15 cellular contexts compared by ENCODE assay signal in the genomic region with DNA sequence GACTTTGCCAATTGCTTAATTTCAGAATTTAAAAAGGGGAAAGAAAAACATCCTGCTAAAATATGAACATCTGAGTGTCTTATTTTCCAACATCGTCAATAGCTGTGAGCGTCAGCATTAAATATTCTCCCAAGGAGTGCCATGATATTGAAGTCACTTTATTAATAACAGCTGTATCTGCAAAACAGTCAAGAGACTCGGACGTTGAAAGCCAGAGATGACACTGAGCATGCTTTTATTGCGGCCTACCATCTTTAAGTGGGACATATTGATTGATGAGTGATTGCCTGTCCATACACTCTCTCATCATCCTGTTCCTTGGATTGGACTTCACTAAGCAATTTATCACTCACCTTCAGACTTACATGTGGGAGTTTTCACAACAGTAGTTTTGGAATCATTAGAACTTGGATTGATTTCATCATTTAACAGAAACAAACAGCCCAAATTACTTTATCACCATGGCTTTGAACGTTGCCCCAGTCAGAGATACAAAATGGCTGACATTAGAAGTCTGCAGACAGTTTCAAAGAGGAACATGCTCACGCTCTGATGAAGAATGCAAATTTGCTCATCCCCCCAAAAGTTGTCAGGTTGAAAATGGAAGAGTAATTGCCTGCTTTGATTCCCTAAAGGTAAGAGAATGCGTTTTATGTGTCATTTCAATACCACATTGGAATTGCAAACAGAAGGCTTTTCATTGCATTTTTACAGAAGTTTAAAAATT. TPM values are rescaled to one million over a fixed set of nuclear protein-coding genes. Genes with fewer than 3 reads are reported as not detected.
DNase-seq lines count a peak whose midpoint lies in the region; ATAC-seq and TF ChIP-seq lines count a peak whose summit lies in the region.
"Had no signal": no experiment of that assay in that cellular context is flagged by ENCODE, and none has a peak within 500 bp of the region (broad histone marks: within the 10 kb centered on the region; RNA-seq: fewer than 3 reads in every experiment).

No MANE protein-coding gene starts in this region.

- TF ChIP-seq POLR2A in vagina (IDR thresholded peaks at IDR 0.05), result no peak

- H3K36me3 ChIP-seq in OCI-LY3 (replicated peaks; ENCODE audit: low read depth, low read length), result peaks cover 12% of the 10 kb centered on the region
- no peaks in the 10 kb centered on the region for H3K36me3 ChIP-seq in mammary epithelial cell (ENCODE audit: insufficient read depth, low read length)
- H3K36me3 ChIP-seq in vagina, result peaks cover 0 to 11% of the 10 kb centered on the region in 2 donors
- peaks cover 18% of the 10 kb centered on the region for H3K36me3 ChIP-seq in SJCRH30

- H3K4me1 ChIP-seq in OCI-LY3 (ENCODE audit: low read length), result peaks cover 45% of the 10 kb centered on the region
- peaks cover 81% of the 10 kb centered on the region for H3K4me1 ChIP-seq in mammary epithelial cell (ENCODE audit: insufficient read depth, low read length)
- peaks cover 92% of the 10 kb centered on the region for H3K4me1 ChIP-seq in vagina
- H3K4me1 ChIP-seq in SJCRH30, result peaks cover 13% of the 10 kb centered on the region

- no peaks in the 10 kb centered on the region for H3K79me2 ChIP-seq in OCI-LY3 (ENCODE audit: low read length)
- H3K79me2 ChIP-seq in mammary epithelial cell (ENCODE audit: insufficient read depth, low read length), result peaks cover 41% of the 10 kb centered on the region

- no peak for DNase-seq in mammary epithelial cell
- no peak for DNase-seq in mesothelial cell of epicardium (ENCODE audit: low spot score in 2 of 2, unreplicated experiment in 2 of 2)
- no peak for DNase-seq in vagina (ENCODE audit: extremely low spot score in 2 of 2)
- no peak for DNase-seq in activated CD8-positive, alpha-beta memory T cell treated with anti-CD3 and anti-CD28 coated beads, Interleukin-2, amount 50 U/mL, for 48 hours
- no peak for DNase-seq in SJCRH30
- no peak for DNase-seq in left colon
- DNase-seq: activated T-cell treated with anti-CD3 and anti-CD28 coated beads, Interleukin-2, amount 50 U/mL, for 24 hours; CD8-positive, alpha-beta T cell; GDM1; NCI-H1105; retina; stimulated activated naive CD4-positive, alpha-beta T cell treated with Interleukin-2 at 50 U/mL for 16 hours; T-helper 1 cell had no signal

- H3K27me3 Mint-ChIP-seq in mesothelial cell of epicardium (ENCODE audit: low read depth), result no peaks in the 10 kb centered on the region
- H3K27me3 Mint-ChIP-seq: activated T-cell treated with anti-CD3 and anti-CD28 coated beads, Interleukin-2, amount 50 U/mL, for 24 hours; dendritic cell treated with granulocyte-macrophage colony-stimulating factor and Interleukin-4, amounts not matched to agents 40 ng/mL and 50 ng/mL, for 4 days had no signal

- H4K20me1 ChIP-seq in OCI-LY3 (ENCODE audit: insufficient read depth, low read length) (no peaks in the 10 kb centered on the region), mammary epithelial cell (ENCODE audit: insufficient read depth, low read length) (no peaks in the 10 kb centered on the region)

- WGBS in mammary epithelial cell (ENCODE audit: low coverage, missing lambda C conversion rate), result 81% methylated on average over 8 of the region's 8 CpGs

- no peaks in the 10 kb centered on the region for H3K9me3 Mint-ChIP-seq in mesothelial cell of epicardium
- H3K9me3 Mint-ChIP-seq: CD8-positive, alpha-beta T cell; dendritic cell treated with granulocyte-macrophage colony-stimulating factor and Interleukin-4, amounts not matched to agents 40 ng/mL and 50 ng/mL, for 4 days had no signal

- H3K4me3 Mint-ChIP-seq in mesothelial cell of epicardium, result no peak overlapping the region
- H3K4me3 Mint-ChIP-seq: activated T-cell treated with anti-CD3 and anti-CD28 coated beads, Interleukin-2, amount 50 U/mL, for 24 hours; CD8-positive, alpha-beta T cell; dendritic cell treated with granulocyte-macrophage colony-stimulating factor and Interleukin-4, amounts not matched to agents 40 ng/mL and 50 ng/mL, for 4 days had no signal

- peaks cover 70% of the 10 kb centered on the region for H3K4me1 Mint-ChIP-seq in mesothelial cell of epicardium

- peak overlapping the region; percentile 85 for H3K27ac Mint-ChIP-seq in mesothelial cell of epicardium
- H3K27ac Mint-ChIP-seq: CD8-positive, alpha-beta T cell; dendritic cell treated with granulocyte-macrophage colony-stimulating factor and Interleukin-4, amounts not matched to agents 40 ng/mL and 50 ng/mL, for 4 days had no signal

- dilution Hi-C loops in mammary epithelial cell (cut with HindIII; ENCODE audit: low sequenced_read_pairs), result no loop called here

- ATAC-seq in left colon, result no peak
- ATAC-seq: CD8-positive, alpha-beta T cell had no signal

- TSS peak; percentile 29 for BruUV-seq in mammary epithelial cell (replicated peaks; lab: Mats Ljungman, UMichigan)

- CTCF ChIA-PET in mammary epithelial cell (lab: Charles Lee; ENCODE audit: low non-redundant PET), result no interaction called here

- H3K9ac ChIP-seq in OCI-LY3 (ENCODE audit: low read length) (no peak overlapping the region), mammary epithelial cell (ENCODE audit: insufficient read depth, low read length) (no peak overlapping the region)

- peak overlapping the region; percentile 73 for H3K4me2 ChIP-seq in OCI-LY3 (ENCODE audit: low read length)
- no peak overlapping the region for H3K4me2 ChIP-seq in mammary epithelial cell (ENCODE audit: insufficient read depth, low read depth, low read length)

- H3K27me3 ChIP-seq in OCI-LY3 (ENCODE audit: low read depth, low read length) (no peaks in the 10 kb centered on the region), mammary epithelial cell (ENCODE audit: insufficient read depth, low read length) (no peaks in the 10 kb centered on the region), vagina (no peaks in the 10 kb centered on the region), SJCRH30 (no peaks in the 10 kb centered on the region)

- TF ChIP-seq CTCF in OCI-LY3 (IDR thresholded peaks at IDR 0.05; ENCODE audit: low read depth, low read length) (no peak), mammary epithelial cell (conservative IDR thresholded peaks at IDR 0.05 in 1 of 2, IDR thresholded peaks at IDR 0.05 in 1 of 2; ENCODE audit: extremely low read depth in 1 of 2, insufficient read depth in 1 of 2, low read depth in 1 of 2, low read length in 2 of 2) (no peak), mesothelial cell of epicardium (IDR thresholded peaks at IDR 0.05; ENCODE audit: unreplicated experiment) (no peak), vagina (IDR thresholded peaks at IDR 0.05) (no peak)

- in situ Hi-C loops in mammary epithelial cell (cut with MboI; ENCODE audit: low sequenced_read_pairs in 2 of 2), result loop anchor here in 1 of 2 donors (25.0 kb wide), 1 partner anchor 1211 kb away; no protein-coding TSS in a partner anchor

- H3K27ac ChIP-seq in OCI-LY3 (ENCODE audit: low read length), result peak overlapping the region; percentile 83
- H3K27ac ChIP-seq in mammary epithelial cell (ENCODE audit: insufficient read depth, low read depth, low read length), result peak overlapping the region; percentile 97
- H3K27ac ChIP-seq in vagina, result peak overlapping the region; percentile 7
- H3K27ac ChIP-seq in SJCRH30, result no peak overlapping the region

- intact Hi-C loops in mammary epithelial cell (cut with micrococcal nuclease) (loop anchor here (5.0 to 10.0 kb wide), 2 partner anchors 159 to 164 kb away; a partner anchor contains a TSS), vagina (cut with DNase I) (no loop called here), left colon (cut with DNase I, micrococcal nuclease) (no loop called here)

- H3K36me3 Mint-ChIP-seq in mesothelial cell of epicardium, result peaks cover 13% of the 10 kb centered on the region

- H3K4me3 ChIP-seq in OCI-LY3 (ENCODE audit: low read length) (peak overlapping the region; percentile 5; the same call in 1 of the 2 replicates), mammary epithelial cell (replicated peaks in 1 of 3; ENCODE audit: insufficient read depth in 1 of 3, low read depth in 2 of 3, low read length in 3 of 3) (no peak overlapping the region), vagina (no peak overlapping the region), SJCRH30 (no peak overlapping the region)

- H2AFZ ChIP-seq in OCI-LY3 (ENCODE audit: low read depth, low read length), result no peak overlapping the region
- no peak overlapping the region for H2AFZ ChIP-seq in mammary epithelial cell (ENCODE audit: low read depth, low read length)

- H3K9me3 ChIP-seq in OCI-LY3 (ENCODE audit: insufficient read depth, low read length), result no peaks in the 10 kb centered on the region
- no peaks in the 10 kb centered on the region for H3K9me3 ChIP-seq in mammary epithelial cell (replicated peaks; ENCODE audit: insufficient read depth, low read length)
- no peaks in the 10 kb centered on the region for H3K9me3 ChIP-seq in vagina
- H3K9me3 ChIP-seq in SJCRH30 (replicated peaks), result no peaks in the 10 kb centered on the region

RNA-seq across cellular contexts. Expression of a gene that starts 53.8 kb away (rescaled TPM):
- total RNA-seq in mammary epithelial cell (100 to 1,000 TPM in 1 of 2 donors, 10 to 100 TPM in 1; 37.5 to 125 TPM), mesothelial cell of epicardium (71.8 to 78.9 TPM (median 76.9 TPM) in 3 replicates), vagina (63.1 TPM), left colon (10 to 100 TPM; 31.4 to 50.1 TPM)
- polyA plus RNA-seq in mammary epithelial cell, result 20.0 TPM
- 33.9 TPM for polyA minus RNA-seq in mammary epithelial cell
- 32.9 and 33.4 TPM in 2 replicates for total RNA-seq in SJCRH30 (2014; rRNA removed; shearing (Covaris generic))
